18 cellular contexts compared by ENCODE assay signal in genomic region chr3:124839896-124840295, GRCh38. TPM values are rescaled to one million over a fixed set of nuclear protein-coding genes. Genes with fewer than 3 reads are reported as not detected.
DNase-seq lines count a peak whose midpoint lies in the region; ATAC-seq, FAIRE-seq and TF ChIP-seq lines count a peak whose summit lies in the region.
"Had no signal": no experiment of that assay in that cellular context is flagged by ENCODE, and none has a peak within 500 bp of the region (broad histone marks: within the 10 kb centered on the region; RNA-seq: fewer than 3 reads in every experiment).

No MANE protein-coding gene starts in this region.

- H3K27me3 ChIP-seq in SK-N-SH (ENCODE audit: insufficient read depth) (no peaks in the 10 kb centered on the region), tibial artery (no peaks in the 10 kb centered on the region)
- H3K27me3 ChIP-seq: gastroesophageal sphincter, ovary, transverse colon had no signal

- H3K9me3 ChIP-seq in SK-N-SH = no peaks in the 10 kb centered on the region
- H3K9me3 ChIP-seq in kidney (ENCODE audit: control insufficient read depth in 1 of 2, low read length in 2 of 2) = no peaks in the 10 kb centered on the region
- no peaks in the 10 kb centered on the region for H3K9me3 ChIP-seq in tibial artery
- H3K9me3 ChIP-seq: BLaER1, gastroesophageal sphincter, ovary, transverse colon had no signal

- intact Hi-C loops in kidney (cut with DNase I) (no loop called here), tibial artery (cut with DNase I; ENCODE audit: low total_unique reads) (loop anchor here (10.0 kb wide), 1 partner anchor 45 kb away; the partner anchor contains the start of gene ITGB5)

- H3K4me3 ChIP-seq in SK-N-SH (ENCODE audit: low read depth in 2 of 2, low read length in 1 of 2) (no peak overlapping the region), kidney (ENCODE audit: low read length in 2 of 2) (no peak overlapping the region), tibial artery (no peak overlapping the region)
- H3K4me3 ChIP-seq: BLaER1, gastroesophageal sphincter, ovary, transverse colon had no signal

- TF ChIP-seq RAD21 in SK-N-SH (IDR thresholded peaks at IDR 0.05; ENCODE audit: low read length) = no peak

- TF ChIP-seq CTCF in SK-N-SH (IDR thresholded peaks at IDR 0.05) (no peak), kidney (IDR thresholded peaks at IDR 0.05; ENCODE audit: borderline replicate concordance, extremely low read depth, insufficient read depth) (no peak), tibial artery (IDR thresholded peaks at IDR 0.05) (no peak), omental fat pad (IDR thresholded peaks at IDR 0.05) (no peak)

- no peaks in the 10 kb centered on the region for H4K20me1 ChIP-seq in SK-N-SH (ENCODE audit: insufficient read depth)
- H4K20me1 ChIP-seq: BLaER1 had no signal

- peaks cover 57 to 61% of the 10 kb centered on the region in 2 experiments for H3K36me3 ChIP-seq in SK-N-SH (replicated peaks in 1 of 2; ENCODE audit: control insufficient read depth in 1 of 2, insufficient read depth in 2 of 2, low read length in 1 of 2)
- peaks cover 8 to 11% of the 10 kb centered on the region in 2 donors for H3K36me3 ChIP-seq in kidney (ENCODE audit: control insufficient read depth in 1 of 2, insufficient read depth in 2 of 2, low read length in 2 of 2)
- peaks cover 13 to 33% (median 21%) of the 10 kb centered on the region in 3 donors for H3K36me3 ChIP-seq in tibial artery
- H3K36me3 ChIP-seq: BLaER1, ovary, transverse colon had no signal

- H3K9ac ChIP-seq in SK-N-SH = no peak overlapping the region
- H3K9ac ChIP-seq in kidney (ENCODE audit: low read length in 2 of 2) = no peak overlapping the region
- H3K9ac ChIP-seq: BLaER1 had no signal

- H2AFZ ChIP-seq in SK-N-SH (ENCODE audit: low read depth) = no peak overlapping the region

- H3K79me2 ChIP-seq in SK-N-SH (ENCODE audit: insufficient read depth) = peaks cover 56% of the 10 kb centered on the region

- TF ChIP-seq EP300 in SK-N-SH (IDR thresholded peaks at IDR 0.05; ENCODE audit: borderline replicate concordance in 1 of 2, low read depth in 1 of 2, low read length in 1 of 2) = peak in 1 of 2 experiments; percentile 79; a peak in 2 of 4 replicates

- H3K9me2 ChIP-seq in SK-N-SH = no peaks in the 10 kb centered on the region

- H3K4me1 ChIP-seq in SK-N-SH (ENCODE audit: control insufficient read depth in 1 of 2, insufficient read depth in 2 of 2, low read depth in 1 of 2, low read length in 1 of 2) (peaks cover 52 to 75% of the 10 kb centered on the region in 2 experiments), kidney (ENCODE audit: control insufficient read depth in 1 of 2, insufficient read depth in 1 of 2, low read depth in 1 of 2, low read length in 2 of 2) (peaks cover 40 to 52% of the 10 kb centered on the region in 2 donors), tibial artery (peaks cover 0 to 92% (median 62%) of the 10 kb centered on the region in 4 donors)

- POLR2A ChIA-PET in SK-N-SH (lab: Yijun Ruan, JAX) = no interaction called here

- no peak for FAIRE-seq in kidney (lab: Jason Lieb, UNC)

- peak; percentile 12 for DNase-seq in NCI-H2227 (lab: John Stamatoyannopoulos, UW; ENCODE audit: unreplicated experiment)
- no peak for DNase-seq in NCI-H2227 treated with DMSO at 0.1 percent for 48 hours (lab: John Stamatoyannopoulos, UW)
- DNase-seq in SK-N-SH = peak; percentile 23
- no peak for DNase-seq in kidney
- no peak for DNase-seq in tibial artery
- no peak for DNase-seq in omental fat pad (ENCODE audit: low spot score)
- no peak for DNase-seq in occipital lobe (lab: John Stamatoyannopoulos, UW)
- DNase-seq in NCI-H2029 treated with DMSO at 0.1 percent for 48 hours (lab: John Stamatoyannopoulos, UW) = no peak
- DNase-seq: 8988T; activated CD4-positive, CD25-positive, alpha-beta regulatory T cell; activated CD8-positive, alpha-beta T cell treated with anti-CD3 and anti-CD28 coated beads for 36 hours; central memory CD4-positive, alpha-beta T cell; NCI-H1436 treated with DMSO at 0.1 percent for 48 hours; ovary; transverse colon had no signal

- no peak for ATAC-seq in omental fat pad (ENCODE audit: low FRiP score)
- ATAC-seq: activated CD8-positive, alpha-beta T cell treated with anti-CD3 and anti-CD28 coated beads for 36 hours; gastroesophageal sphincter; stimulated activated effector memory CD8-positive, alpha-beta T cell treated with anti-CD3 and anti-CD28 coated beads, Interleukin-12 subunit alpha, Interleukin-12 subunit beta, amount 100 ng/mL, for 72 hours had no signal

- H3F3A ChIP-seq in SK-N-SH (replicated peaks; ENCODE audit: insufficient read depth) = peaks cover 47% of the 10 kb centered on the region

- no peak overlapping the region for H3K4me2 ChIP-seq in SK-N-SH
- H3K4me2 ChIP-seq: BLaER1 had no signal

- peak overlapping the region; percentile 95 to 100; a peak in 3 of 4 replicates for H3K27ac ChIP-seq in SK-N-SH (ENCODE audit: low read depth in 2 of 2, low read length in 1 of 2)
- H3K27ac ChIP-seq in kidney (ENCODE audit: low read depth in 2 of 2, low read length in 2 of 2) = peak overlapping the region; percentile 63 to 97
- H3K27ac ChIP-seq in tibial artery = peak overlapping the region; percentile 78 to 85
- H3K27ac ChIP-seq: BLaER1, ovary had no signal

- CTCF ChIA-PET in SK-N-SH (lab: Yijun Ruan, JAX) = no interaction called here

TF ChIP-seq in SK-N-SH, 30 proteins besides CTCF, POLR2A, EP300 and RAD21:
- TF ChIP-seq MXI1 (IDR thresholded peaks at IDR 0.05; ENCODE audit: low read depth, low read length) (peak; percentile 14; the same call in 1 of the 2 replicates), ZBTB33 (IDR thresholded peaks at IDR 0.05; ENCODE audit: borderline replicate concordance, low read depth) (no peak)

RNA-seq across cellular contexts. Expression of gene ITGB5, which starts 47.3 kb away (rescaled TPM):
- polyA plus RNA-seq in SK-N-SH (2012; rRNA removed) (328 and 481 TPM in 2 replicates), kidney (ENCODE audit: insufficient read depth, low read depth, low replicate concordance) (115 TPM)
- polyA plus RNA-seq in SK-N-SH (2012; cell fraction: cytosol; rRNA removed) = 217 and 321 TPM in 2 replicates
- polyA plus RNA-seq in SK-N-SH (2012; cell fraction: nucleus; rRNA removed) = 338 and 344 TPM in 2 replicates
- total RNA-seq in kidney (115 TPM), omental fat pad (100 to 1,000 TPM; 155 to 452 (median 234) TPM), occipital lobe (25.6 TPM)

Comparison
In these comparisons a context has a peak if more than half of its experiments do, and no peak if none do; other contexts are left out.
1. DNase-seq: peak in NCI-H2227 (single experiment) and SK-N-SH (single experiment); none in NCI-H2227 treated with DMSO at 0.1 percent for 48 hours (single experiment), kidney (single experiment), tibial artery (0 of 2), omental fat pad (single experiment), occipital lobe (single experiment) and NCI-H2029 treated with DMSO at 0.1 percent for 48 hours (single experiment).
2. Peak in every context shown above with its lines, with median percentiles within 50 percentile points of each other: H3K27ac ChIP-seq.